Comparison of ENCODE assay signal across 9 cellular contexts in genomic region chr20:13119583-13119982, GRCh38.
DNase-seq lines count a peak whose midpoint lies in the region; ATAC-seq, FAIRE-seq and TF ChIP-seq lines count a peak whose summit lies in the region.
"Had no signal": no experiment of that assay in that cellular context is flagged by ENCODE, and none has a peak within 500 bp of the region (broad histone marks: within the 10 kb centered on the region; RNA-seq: fewer than 3 reads in every experiment).

No MANE protein-coding gene starts in this region.

- peak; percentile 62 to 99 (median 90) for TF ChIP-seq CTCF in thyroid gland (IDR thresholded peaks at IDR 0.05)

- FAIRE-seq in endometrium (lab: Jason Lieb, UNC): peak; percentile 74

- no peak overlapping the region for H3K4me3 ChIP-seq in thyroid gland (replicated peaks in 1 of 3)
- H3K4me3 ChIP-seq: skin epidermis had no signal

- 17 to 19% methylated on average over 6 of the region's 6 CpGs for WGBS in thyroid gland, 2 donors

- ATAC-seq in GM18505 (IDR thresholded peaks at IDR 0.05; ENCODE audit: unreplicated experiment) (peak; percentile 58), HG03095 (IDR thresholded peaks at IDR 0.05; ENCODE audit: unreplicated experiment) (peak; percentile 57)

- H3K36me3 ChIP-seq in thyroid gland: no peaks in the 10 kb centered on the region

- intact Hi-C loops in thyroid gland (cut with DNase I): loop anchor here (10.0 kb wide), 1 partner anchor 425 kb away; no protein-coding TSS in a partner anchor

- H3K27me3 ChIP-seq in thyroid gland: no peaks in the 10 kb centered on the region

- peaks cover 52 to 55% of the 10 kb centered on the region in 2 donors for H3K4me1 ChIP-seq in thyroid gland

- H3K9me3 ChIP-seq in thyroid gland: no peaks in the 10 kb centered on the region

- DNase-seq in AG20443 (ENCODE audit: low spot score) (peak; percentile 71), NCI-H2171 treated with DMSO at 0.1 percent for 48 hours (lab: John Stamatoyannopoulos, UW) (peak; percentile 83), midbrain (lab: John Stamatoyannopoulos, UW) (peak; percentile 76), thyroid gland (peak; percentile 31 to 38)
- peak; percentile 36 to 51 for DNase-seq in activated CD4-positive, alpha-beta T cell treated with anti-CD3 and anti-CD28 coated beads for 4 hours

- TF ChIP-seq POLR2A in GM18505 (IDR thresholded peaks at IDR 0.05; ENCODE audit: borderline replicate concordance, extremely low read depth, insufficient read depth, insufficient read length) (no peak), thyroid gland (IDR thresholded peaks at IDR 0.05) (no peak)

- peak overlapping the region; percentile 64 to 73 (median 72) for H3K27ac ChIP-seq in thyroid gland
- H3K27ac ChIP-seq: skin epidermis had no signal
